ENCODE assay signal across 12 cellular contexts in the genomic region with DNA sequence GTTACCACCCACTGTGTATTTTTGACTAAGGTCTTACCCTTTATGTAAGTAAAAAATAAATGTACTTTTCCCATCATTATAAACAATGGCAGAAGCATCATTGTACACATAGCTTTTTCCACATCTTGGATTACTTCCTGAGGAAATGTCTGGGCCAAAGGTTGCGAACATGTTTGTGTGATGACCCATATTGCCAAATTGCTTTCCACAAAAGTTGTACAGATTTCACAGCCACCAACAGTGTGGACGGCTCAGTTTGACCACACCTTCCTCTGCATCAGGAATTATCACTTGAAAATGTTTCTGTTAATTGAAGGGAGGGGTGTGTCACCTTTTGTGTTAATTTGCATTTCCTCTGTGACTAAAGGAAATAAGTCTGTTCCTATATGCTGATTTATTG. TPM values are rescaled to one million over a fixed set of nuclear protein-coding genes. Genes with fewer than 3 reads are reported as not detected.
A peak's percentile ranks its signal among the peaks of the same experiment; 100 is the strongest.
DNase-seq lines count a peak whose midpoint lies in the region; ATAC-seq and TF ChIP-seq lines count a peak whose summit lies in the region.
"Had no signal": no experiment of that assay in that cellular context is flagged by ENCODE, and none has a peak within 500 bp of the region (broad histone marks: within the 10 kb centered on the region; RNA-seq: fewer than 3 reads in every experiment).

No MANE protein-coding gene starts in this region.

- H3K36me3 ChIP-seq in GM23338 (ENCODE audit: insufficient read depth) = no peaks in the 10 kb centered on the region
- H3K36me3 ChIP-seq: neutrophil had no signal

- no peak overlapping the region for H3K27ac Mint-ChIP-seq in GM23338

- H4K20me1 ChIP-seq in GM23338 (replicated peaks; ENCODE audit: insufficient read depth) = no peaks in the 10 kb centered on the region

- no peak overlapping the region for H3K4me3 Mint-ChIP-seq in GM23338
- H3K4me3 Mint-ChIP-seq: activated T-cell treated with anti-CD3 and anti-CD28 coated beads, Interleukin-2, amount 50 U/mL, for 4 hours had no signal

- H3K27me3 ChIP-seq in GM23338 (ENCODE audit: insufficient read depth) (no peaks in the 10 kb centered on the region), foreskin keratinocyte (no peaks in the 10 kb centered on the region)
- H3K27me3 ChIP-seq: neutrophil had no signal

- DNase-seq in GM23338 (ENCODE audit: low spot score) = no peak
- peak; percentile 47 for DNase-seq in amniotic epithelial cell (ENCODE audit: low read depth)
- DNase-seq in foreskin keratinocyte = no peak
- DNase-seq in KBM-7 = no peak
- DNase-seq: activated T-cell treated with anti-CD3 and anti-CD28 coated beads, Interleukin-2, amount 50 U/mL, for 4 hours; DND-41; NCI-H1417 treated with DMSO at 0.1 percent for 48 hours had no signal

- no peaks in the 10 kb centered on the region for H3K79me2 ChIP-seq in GM23338 (replicated peaks; ENCODE audit: insufficient read depth)

- no peaks in the 10 kb centered on the region for H3K36me3 Mint-ChIP-seq in GM23338 (ENCODE audit: low read depth)

- no peak for TF ChIP-seq CTCF in GM23338 (conservative IDR thresholded peaks at IDR 0.05; ENCODE audit: low read depth in 2 of 2)
- TF ChIP-seq CTCF in foreskin keratinocyte (conservative IDR thresholded peaks at IDR 0.05) = no peak

- H2AFZ ChIP-seq in GM23338 = peak overlapping the region; percentile 89; the same call in 1 of the 2 replicates

- H3K4me1 ChIP-seq in GM23338 (ENCODE audit: insufficient read depth) (no peaks in the 10 kb centered on the region), foreskin keratinocyte (peaks cover 38% of the 10 kb centered on the region)

- ATAC-seq in GM23338 = no peak
- no peak for ATAC-seq in foreskin keratinocyte
- no peak for ATAC-seq in HG02763 (IDR thresholded peaks at IDR 0.05; ENCODE audit: unreplicated experiment)
- ATAC-seq in HG03571 (IDR thresholded peaks at IDR 0.05; ENCODE audit: unreplicated experiment) = no peak
- ATAC-seq in GM19023 (IDR thresholded peaks at IDR 0.05; ENCODE audit: unreplicated experiment) = no peak
- ATAC-seq: activated T-cell treated with anti-CD3 and anti-CD28 coated beads, Interleukin-2, amount 50 U/mL, for 4 hours had no signal

- no peaks in the 10 kb centered on the region for H3K9me2 ChIP-seq in GM23338 (ENCODE audit: insufficient read depth)

- H3K27me3 Mint-ChIP-seq in GM23338 (ENCODE audit: insufficient read depth, low read depth, poor library complexity) = peaks cover 3% of the 10 kb centered on the region

- H3K27ac ChIP-seq in GM23338 (ENCODE audit: low read depth) (no peak overlapping the region), foreskin keratinocyte (peak overlapping the region; percentile 70), skin epidermis (peak overlapping the region in 19 of 21 experiments; percentile 4 to 85 (median 70))
- H3K27ac ChIP-seq: neutrophil had no signal

- peaks cover 6% of the 10 kb centered on the region; the same call in 1 of the 3 replicates for H3K4me1 Mint-ChIP-seq in GM23338

- in situ Hi-C loops in KBM-7 (cut with MboI; ENCODE audit: low pct_unique_long_range_greater_than_20kb, low sequenced_read_pairs) = no loop called here

- H3K9me3 Mint-ChIP-seq in GM23338 = no peaks in the 10 kb centered on the region
- H3K9me3 Mint-ChIP-seq: activated T-cell treated with anti-CD3 and anti-CD28 coated beads, Interleukin-2, amount 50 U/mL, for 4 hours had no signal

- no peak overlapping the region for H3K4me3 ChIP-seq in GM23338
- no peak overlapping the region for H3K4me3 ChIP-seq in skin epidermis

- H3F3A ChIP-seq in GM23338 (replicated peaks; ENCODE audit: low read depth) = no peaks in the 10 kb centered on the region

- H3K4me2 ChIP-seq in GM23338 = no peak overlapping the region

TF ChIP-seq in GM23338, 12 proteins besides CTCF, POLR2A, EP300 and RAD21:
- TF ChIP-seq, protein P1, sequence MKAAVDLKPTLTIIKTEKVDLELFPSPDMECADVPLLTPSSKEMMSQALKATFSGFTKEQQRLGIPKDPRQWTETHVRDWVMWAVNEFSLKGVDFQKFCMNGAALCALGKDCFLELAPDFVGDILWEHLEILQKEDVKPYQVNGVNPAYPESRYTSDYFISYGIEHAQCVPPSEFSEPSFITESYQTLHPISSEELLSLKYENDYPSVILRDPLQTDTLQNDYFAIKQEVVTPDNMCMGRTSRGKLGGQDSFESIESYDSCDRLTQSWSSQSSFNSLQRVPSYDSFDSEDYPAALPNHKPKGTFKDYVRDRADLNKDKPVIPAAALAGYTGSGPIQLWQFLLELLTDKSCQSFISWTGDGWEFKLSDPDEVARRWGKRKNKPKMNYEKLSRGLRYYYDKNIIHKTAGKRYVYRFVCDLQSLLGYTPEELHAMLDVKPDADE (IDR thresholded peaks at IDR 0.05) = no peak
- TF ChIP-seq ZNF331 (CRISPR knock-in tag; IDR thresholded peaks at IDR 0.05; ENCODE audit: low read depth) = no peak
- TF ChIP-seq STAT1 (IDR thresholded peaks at IDR 0.05; ENCODE audit: unreplicated experiment) = no peak
- TF ChIP-seq, protein P2, sequence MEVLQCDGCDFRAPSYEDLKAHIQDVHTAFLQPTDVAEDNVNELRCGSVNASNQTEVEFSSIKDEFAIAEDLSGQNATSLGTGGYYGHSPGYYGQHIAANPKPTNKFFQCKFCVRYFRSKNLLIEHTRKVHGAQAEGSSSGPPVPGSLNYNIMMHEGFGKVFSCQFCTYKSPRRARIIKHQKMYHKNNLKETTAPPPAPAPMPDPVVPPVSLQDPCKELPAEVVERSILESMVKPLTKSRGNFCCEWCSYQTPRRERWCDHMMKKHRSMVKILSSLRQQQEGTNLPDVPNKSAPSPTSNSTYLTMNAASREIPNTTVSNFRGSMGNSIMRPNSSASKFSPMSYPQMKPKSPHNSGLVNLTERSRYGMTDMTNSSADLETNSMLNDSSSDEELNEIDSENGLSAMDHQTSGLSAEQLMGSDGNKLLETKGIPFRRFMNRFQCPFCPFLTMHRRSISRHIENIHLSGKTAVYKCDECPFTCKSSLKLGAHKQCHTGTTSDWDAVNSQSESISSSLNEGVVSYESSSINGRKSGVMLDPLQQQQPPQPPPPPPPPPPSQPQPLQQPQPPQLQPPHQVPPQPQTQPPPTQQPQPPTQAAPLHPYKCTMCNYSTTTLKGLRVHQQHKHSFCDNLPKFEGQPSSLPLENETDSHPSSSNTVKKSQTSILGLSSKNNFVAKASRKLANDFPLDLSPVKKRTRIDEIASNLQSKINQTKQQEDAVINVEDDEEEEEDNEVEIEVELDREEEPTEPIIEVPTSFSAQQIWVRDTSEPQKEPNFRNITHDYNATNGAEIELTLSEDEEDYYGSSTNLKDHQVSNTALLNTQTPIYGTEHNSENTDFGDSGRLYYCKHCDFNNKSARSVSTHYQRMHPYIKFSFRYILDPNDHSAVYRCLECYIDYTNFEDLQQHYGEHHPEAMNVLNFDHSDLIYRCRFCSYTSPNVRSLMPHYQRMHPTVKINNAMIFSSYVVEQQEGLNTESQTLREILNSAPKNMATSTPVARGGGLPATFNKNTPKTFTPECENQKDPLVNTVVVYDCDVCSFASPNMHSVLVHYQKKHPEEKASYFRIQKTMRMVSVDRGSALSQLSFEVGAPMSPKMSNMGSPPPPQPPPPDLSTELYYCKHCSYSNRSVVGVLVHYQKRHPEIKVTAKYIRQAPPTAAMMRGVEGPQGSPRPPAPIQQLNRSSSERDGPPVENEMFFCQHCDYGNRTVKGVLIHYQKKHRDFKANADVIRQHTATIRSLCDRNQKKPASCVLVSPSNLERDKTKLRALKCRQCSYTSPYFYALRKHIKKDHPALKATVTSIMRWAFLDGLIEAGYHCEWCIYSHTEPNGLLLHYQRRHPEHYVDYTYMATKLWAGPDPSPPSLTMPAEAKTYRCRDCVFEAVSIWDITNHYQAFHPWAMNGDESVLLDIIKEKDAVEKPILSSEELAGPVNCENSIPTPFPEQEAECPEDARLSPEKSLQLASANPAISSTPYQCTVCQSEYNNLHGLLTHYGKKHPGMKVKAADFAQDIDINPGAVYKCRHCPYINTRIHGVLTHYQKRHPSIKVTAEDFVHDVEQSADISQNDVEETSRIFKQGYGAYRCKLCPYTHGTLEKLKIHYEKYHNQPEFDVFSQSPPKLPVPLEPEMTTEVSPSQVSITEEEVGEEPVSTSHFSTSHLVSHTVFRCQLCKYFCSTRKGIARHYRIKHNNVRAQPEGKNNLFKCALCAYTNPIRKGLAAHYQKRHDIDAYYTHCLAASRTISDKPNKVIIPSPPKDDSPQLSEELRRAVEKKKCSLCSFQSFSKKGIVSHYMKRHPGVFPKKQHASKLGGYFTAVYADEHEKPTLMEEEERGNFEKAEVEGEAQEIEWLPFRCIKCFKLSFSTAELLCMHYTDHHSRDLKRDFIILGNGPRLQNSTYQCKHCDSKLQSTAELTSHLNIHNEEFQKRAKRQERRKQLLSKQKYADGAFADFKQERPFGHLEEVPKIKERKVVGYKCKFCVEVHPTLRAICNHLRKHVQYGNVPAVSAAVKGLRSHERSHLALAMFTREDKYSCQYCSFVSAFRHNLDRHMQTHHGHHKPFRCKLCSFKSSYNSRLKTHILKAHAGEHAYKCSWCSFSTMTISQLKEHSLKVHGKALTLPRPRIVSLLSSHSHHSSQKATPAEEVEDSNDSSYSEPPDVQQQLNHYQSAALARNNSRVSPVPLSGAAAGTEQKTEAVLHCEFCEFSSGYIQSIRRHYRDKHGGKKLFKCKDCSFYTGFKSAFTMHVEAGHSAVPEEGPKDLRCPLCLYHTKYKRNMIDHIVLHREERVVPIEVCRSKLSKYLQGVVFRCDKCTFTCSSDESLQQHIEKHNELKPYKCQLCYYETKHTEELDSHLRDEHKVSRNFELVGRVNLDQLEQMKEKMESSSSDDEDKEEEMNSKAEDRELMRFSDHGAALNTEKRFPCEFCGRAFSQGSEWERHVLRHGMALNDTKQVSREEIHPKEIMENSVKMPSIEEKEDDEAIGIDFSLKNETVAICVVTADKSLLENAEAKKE (CRISPR knock-in tag; IDR thresholded peaks at IDR 0.05) = no peak

RNA-seq across cellular contexts. Expression of a gene that starts 25.7 kb away (rescaled TPM):
- not detected in 2 replicates for total RNA-seq in GM23338 (2014; rRNA removed; shearing (Covaris generic))
- not detected in 2 replicates for polyA plus RNA-seq in GM23338 (2016; fragmentation: Nextera tagmentation; extraction: Ambion mirVana)
- total RNA-seq in foreskin keratinocyte = 0.65 and 1.6 TPM in 2 replicates
- polyA plus RNA-seq in foreskin keratinocyte = 0.85 and 1.1 TPM in 2 replicates
- total RNA-seq: activated T-cell treated with anti-CD3 and anti-CD28 coated beads, Interleukin-2, amount 50 U/mL, for 4 hours had no signal

RNA-seq across cellular contexts. Expression of a gene that starts 45.6 kb away (rescaled TPM):
- 11.2 and 14.1 TPM in 2 replicates for total RNA-seq in GM23338 (2014; rRNA removed; shearing (Covaris generic))
- polyA plus RNA-seq in GM23338 (2016; fragmentation: Nextera tagmentation; extraction: Ambion mirVana) = 5.5 and 9.8 TPM in 2 replicates
- total RNA-seq in foreskin keratinocyte = 104 and 142 TPM in 2 replicates
- 39.4 and 60.7 TPM in 2 replicates for polyA plus RNA-seq in foreskin keratinocyte
